ENCODE assay signal across 33 cellular contexts in genomic region chr6:54474898-54475297, GRCh38.
A peak's percentile ranks its signal among the peaks of the same experiment; 100 is the strongest.
DNase-seq lines count a peak whose midpoint lies in the region; ATAC-seq, FAIRE-seq and TF ChIP-seq lines count a peak whose summit lies in the region.
"Had no signal": no experiment of that assay in that cellular context is flagged by ENCODE, and none has a peak within 500 bp of the region (broad histone marks: within the 10 kb centered on the region; RNA-seq: fewer than 3 reads in every experiment).

No MANE protein-coding gene starts in this region.

- H3K9me3 ChIP-seq in HepG2 (ENCODE audit: low read length) = no peaks in the 10 kb centered on the region
- no peaks in the 10 kb centered on the region for H3K9me3 ChIP-seq in right lobe of liver
- 0 out of 2 replicates have a peak, but pooled peaks cover 3% of the 10 kb centered on the region for H3K9me3 ChIP-seq in SK-N-MC (ENCODE audit: low read depth, low read length)
- H3K9me3 ChIP-seq: A549; BE2C; BLaER1; BLaER1 treated with 17β-estradiol and CSF1 and Interleukin-3, amounts not matched to agents 10 nM and 100 nM; Caco-2 had no signal

- intact Hi-C loops in HepG2 (cut with micrococcal nuclease; ENCODE audit: unreplicated experiment) (no loop called here), right lobe of liver (cut with DNase I) (no loop called here)

- DNase-seq in NCI-H526 treated with DMSO at 0.1 percent for 48 hours (lab: John Stamatoyannopoulos, UW) = peak; percentile 17
- DNase-seq in NCI-H526 (lab: John Stamatoyannopoulos, UW) = no peak
- no peak for DNase-seq in HepG2 (ENCODE audit: low spot score)
- no peak for DNase-seq in right lobe of liver
- peak; percentile 96 for DNase-seq in SK-N-MC (ENCODE audit: low read depth, low spot score)
- DNase-seq: 8988T; ACHN; AML-193; BE2C; C1 segment of cervical spinal cord; Caco-2; Calu3; CD4-positive, alpha-beta memory T cell; CD4-positive, alpha-beta T cell; CD4-positive, CD25-positive, alpha-beta regulatory T cell; CD8-positive, alpha-beta memory T cell; CD8-positive, alpha-beta T cell; COR-L47; DMS 273 treated with DMSO at 0.1 percent for 48 hours; DMS153; DMS53; DMS79; DMS79 treated with DMSO at 0.1 percent for 48 hours; DND-41; EL had no signal

- WGBS in HepG2 (ENCODE audit: low lambda C conversion rate) = 3% methylated on average over 2 of the region's 2 CpGs
- WGBS in right lobe of liver (ENCODE audit: insufficient coverage, low coverage, low lambda C conversion rate, missing lambda C conversion rate) = 51% methylated on average over 2 of the region's 2 CpGs

- in situ Hi-C loops in HepG2 (cut with HindIII; ENCODE audit: extremely low pct_ligation_motif_present, low pct_unique_long_range_greater_than_20kb) = no loop called here

- H3K79me2 ChIP-seq in HepG2 (ENCODE audit: insufficient read depth, low read length) = no peaks in the 10 kb centered on the region

- H3K27me3 ChIP-seq in HepG2 (ENCODE audit: control insufficient read depth in 1 of 2, insufficient read depth in 2 of 2, low read length in 2 of 2) (no peaks in the 10 kb centered on the region), right lobe of liver (no peaks in the 10 kb centered on the region)
- H3K27me3 ChIP-seq: BE2C; BLaER1; BLaER1 treated with 17β-estradiol and CSF1 and Interleukin-3, amounts not matched to agents 10 nM and 100 nM had no signal

- CTCF ChIA-PET in HepG2 (lab: Yijun Ruan, JAX; ENCODE audit: low intra/inter-chr PET ratio, low total read pairs) = no interaction called here

- no peaks in the 10 kb centered on the region for H3K36me3 ChIP-seq in HepG2 (replicated peaks in 1 of 2; ENCODE audit: control insufficient read depth in 1 of 2, insufficient read depth in 2 of 2, low read length in 2 of 2)
- no peaks in the 10 kb centered on the region for H3K36me3 ChIP-seq in right lobe of liver
- no peaks in the 10 kb centered on the region for H3K36me3 ChIP-seq in SK-N-MC (ENCODE audit: insufficient read depth, low read length)
- H3K36me3 ChIP-seq: BE2C; BLaER1; BLaER1 treated with 17β-estradiol and CSF1 and Interleukin-3, amounts not matched to agents 10 nM and 100 nM had no signal

- no peak overlapping the region for H3K4me2 ChIP-seq in HepG2 (ENCODE audit: low read depth, low read length)
- H3K4me2 ChIP-seq: A549; BLaER1; BLaER1 treated with 17β-estradiol and CSF1 and Interleukin-3, amounts not matched to agents 10 nM and 100 nM had no signal

- TF ChIP-seq RAD21 in HepG2 (CRISPR knock-in tag; IDR thresholded peaks at IDR 0.05) = no peak

- H3K4me3 ChIP-seq in HepG2 (replicated peaks in 1 of 3; ENCODE audit: insufficient read depth in 1 of 3, low read depth in 2 of 3, low read length in 3 of 3) = no peak overlapping the region
- H3K4me3 ChIP-seq in right lobe of liver = no peak overlapping the region
- H3K4me3 ChIP-seq in SK-N-MC = peak overlapping the region; percentile 51
- H3K4me3 ChIP-seq: A549; BLaER1; BLaER1 treated with 17β-estradiol and CSF1 and Interleukin-3, amounts not matched to agents 10 nM and 100 nM had no signal

- FAIRE-seq in HepG2 (lab: Jason Lieb, UNC) = no peak
- FAIRE-seq: A204.1, A549, D721Med had no signal

- POLR2A ChIA-PET in HepG2 (lab: Yijun Ruan, JAX) = no interaction called here

- TF ChIP-seq CTCF in HepG2 (CRISPR knock-in tag; IDR thresholded peaks at IDR 0.05) = no peak
- TF ChIP-seq CTCF in right lobe of liver (IDR thresholded peaks at IDR 0.05) = no peak

- no peak for ATAC-seq in HepG2
- ATAC-seq in right lobe of liver = no peak
- no peak for ATAC-seq in GM18868 (IDR thresholded peaks at IDR 0.05; ENCODE audit: unreplicated experiment)
- ATAC-seq: A549; CD8-positive, alpha-beta T cell had no signal

- H3K9ac ChIP-seq in HepG2 (ENCODE audit: insufficient read depth, low read depth, low read length) = no peak overlapping the region
- H3K9ac ChIP-seq in SK-N-MC (ENCODE audit: insufficient read length) = peak overlapping the region; percentile 22
- H3K9ac ChIP-seq: BLaER1; BLaER1 treated with 17β-estradiol and CSF1 and Interleukin-3, amounts not matched to agents 10 nM and 100 nM had no signal

- H3K27ac ChIP-seq in HepG2 (ENCODE audit: extremely low read length, insufficient read depth, low read length) (no peak overlapping the region), right lobe of liver (no peak overlapping the region), SK-N-MC (peak overlapping the region; percentile 93)
- H3K27ac ChIP-seq: 22Rv1; A549; BLaER1; BLaER1 treated with 17β-estradiol and CSF1 and Interleukin-3, amounts not matched to agents 10 nM and 100 nM; C4-2B had no signal

- no peak overlapping the region for H2AFZ ChIP-seq in HepG2 (ENCODE audit: low read length)

- H3K4me1 ChIP-seq in HepG2 (ENCODE audit: insufficient read depth, low read length) (no peaks in the 10 kb centered on the region), right lobe of liver (no peaks in the 10 kb centered on the region)
- H3K4me1 ChIP-seq: A549; BE2C; BLaER1; BLaER1 treated with 17β-estradiol and CSF1 and Interleukin-3, amounts not matched to agents 10 nM and 100 nM had no signal

- no TSS peak for BruUV-seq in HepG2 (replicated peaks; lab: Mats Ljungman, UMichigan)

- no peaks in the 10 kb centered on the region for H4K20me1 ChIP-seq in HepG2 (ENCODE audit: insufficient read depth, low read length)
- H4K20me1 ChIP-seq: BLaER1; BLaER1 treated with 17β-estradiol and CSF1 and Interleukin-3, amounts not matched to agents 10 nM and 100 nM had no signal

- no peak for TF ChIP-seq EP300 in HepG2 (IDR thresholded peaks at IDR 0.05; ENCODE audit: low read depth in 2 of 2, low read length in 2 of 2)
- no peak for TF ChIP-seq EP300 in HepG2 (CRISPR knock-in tag; IDR thresholded peaks at IDR 0.05; ENCODE audit: borderline replicate concordance)

- no peak for TF ChIP-seq POLR2A in HepG2 (IDR thresholded peaks at IDR 0.05; ENCODE audit: insufficient read depth in 1 of 2, low read depth in 2 of 2, low read length in 2 of 2)
- TF ChIP-seq POLR2A in right lobe of liver (IDR thresholded peaks at IDR 0.05) = no peak

TF ChIP-seq in HepG2, 621 proteins besides CTCF, POLR2A, EP300 and RAD21 (continues in another document):
- TF ChIP-seq NR0B2 (CRISPR knock-in tag; IDR thresholded peaks at IDR 0.05) (no peak), ZNF235 (CRISPR knock-in tag; IDR thresholded peaks at IDR 0.05; ENCODE audit: borderline replicate concordance) (no peak), NFAT5 (CRISPR knock-in tag; IDR thresholded peaks at IDR 0.05) (no peak), ZNF574 (CRISPR knock-in tag; IDR thresholded peaks at IDR 0.05) (no peak)

Comparison
In these comparisons a context has a peak if more than half of its experiments do, and no peak if none do; other contexts are left out.
1. DNase-seq: peak in NCI-H526 treated with DMSO at 0.1 percent for 48 hours (single experiment) and SK-N-MC (single experiment); none in NCI-H526 (0 of 2), HepG2 (single experiment) and right lobe of liver (0 of 3).